Comparison of ENCODE assay signal across 1 cellular context in the genomic region with DNA sequence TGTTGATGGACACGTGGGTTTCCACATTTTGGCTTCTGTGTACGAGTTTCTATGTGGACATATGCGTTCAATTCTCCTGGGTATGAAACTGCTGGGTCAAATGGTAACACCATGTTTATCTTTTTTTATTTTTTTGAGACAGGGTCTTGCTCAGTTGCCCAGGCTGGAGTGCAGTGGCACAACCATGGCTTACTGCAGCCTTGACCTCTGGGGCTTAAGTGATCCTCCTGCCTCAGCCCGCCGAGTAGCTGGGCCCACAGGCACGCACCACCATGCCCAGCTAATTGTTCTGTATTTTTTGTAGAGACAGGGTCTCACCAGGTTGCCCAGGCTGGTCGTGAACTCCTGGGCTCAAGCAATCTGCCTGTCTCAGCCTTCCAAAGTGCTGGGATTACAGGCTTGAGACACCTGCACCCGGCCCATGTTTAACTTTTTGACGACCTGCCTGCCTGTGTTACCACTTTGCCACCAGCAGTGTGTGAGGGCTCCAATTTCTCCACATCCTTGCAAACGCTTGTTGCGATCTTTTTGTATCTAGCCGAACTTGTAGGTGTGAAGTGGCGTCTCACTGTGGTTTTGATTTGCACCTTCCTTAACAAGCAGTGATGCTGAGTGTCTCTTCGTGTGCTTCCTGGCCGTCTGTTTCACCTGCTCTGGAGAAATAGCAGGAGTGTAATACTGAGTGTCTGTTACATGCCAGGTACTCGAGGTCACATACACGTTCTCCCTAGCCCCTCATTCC.
TF ChIP-seq lines count a peak whose summit lies in the region.

No MANE protein-coding gene starts in this region.

TF ChIP-seq in HepG2, 621 proteins besides CTCF, POLR2A, EP300 and RAD21:
- TF ChIP-seq, protein P1, sequence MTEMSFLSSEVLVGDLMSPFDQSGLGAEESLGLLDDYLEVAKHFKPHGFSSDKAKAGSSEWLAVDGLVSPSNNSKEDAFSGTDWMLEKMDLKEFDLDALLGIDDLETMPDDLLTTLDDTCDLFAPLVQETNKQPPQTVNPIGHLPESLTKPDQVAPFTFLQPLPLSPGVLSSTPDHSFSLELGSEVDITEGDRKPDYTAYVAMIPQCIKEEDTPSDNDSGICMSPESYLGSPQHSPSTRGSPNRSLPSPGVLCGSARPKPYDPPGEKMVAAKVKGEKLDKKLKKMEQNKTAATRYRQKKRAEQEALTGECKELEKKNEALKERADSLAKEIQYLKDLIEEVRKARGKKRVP (CRISPR knock-in tag; IDR thresholded peaks at IDR 0.05), result no peak
- TF ChIP-seq KLF11 (CRISPR knock-in tag; IDR thresholded peaks at IDR 0.05) (no peak), ZNF703 (CRISPR knock-in tag; IDR thresholded peaks at IDR 0.05; ENCODE audit: borderline replicate concordance) (no peak), SALL1 (CRISPR knock-in tag; IDR thresholded peaks at IDR 0.05) (0 out of 2 replicates have a peak, but pooled peaks have one; percentile 14), ZNF121 (CRISPR knock-in tag; IDR thresholded peaks at IDR 0.05) (peak; percentile 92), TMF1 (CRISPR knock-in tag; IDR thresholded peaks at IDR 0.05; ENCODE audit: low read depth) (0 out of 2 replicates have a peak, but pooled peaks have one; percentile 32)
